Comparison of ENCODE assay signal across 8 cellular contexts in genomic region chr6:8063762-8064637, GRCh38. TPM values are rescaled to one million over a fixed set of nuclear protein-coding genes. Genes with fewer than 3 reads are reported as not detected.
A peak's percentile ranks its signal among the peaks of the same experiment; 100 is the strongest.
DNase-seq lines count a peak whose midpoint lies in the region; ATAC-seq and TF ChIP-seq lines count a peak whose summit lies in the region.

A gene with protein sequence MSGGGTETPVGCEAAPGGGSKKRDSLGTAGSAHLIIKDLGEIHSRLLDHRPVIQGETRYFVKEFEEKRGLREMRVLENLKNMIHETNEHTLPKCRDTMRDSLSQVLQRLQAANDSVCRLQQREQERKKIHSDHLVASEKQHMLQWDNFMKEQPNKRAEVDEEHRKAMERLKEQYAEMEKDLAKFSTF (minus strand): TSS chr6:8064389. CDS start chr6:8064376, 13 bp downstream.

- H3K27me3 ChIP-seq in adipocyte (replicated peaks; ENCODE audit: control insufficient read depth, insufficient read depth, low read length) (no peaks in the 10 kb centered on the region), trophoblast cell (ENCODE audit: insufficient read depth, low read length) (no peaks in the 10 kb centered on the region), transverse colon (no peaks in the 10 kb centered on the region)

- peak; percentile 64 for TF ChIP-seq POLR2A in transverse colon (IDR thresholded peaks at IDR 0.05)

- in situ Hi-C loops in transverse colon (cut with MboI; ENCODE audit: low pct_ligation_motif_present in 1 of 4, low pct_unique_long_range_greater_than_20kb in 1 of 4, low sequenced_read_pairs in 3 of 4): no loop called here

- peak within 1 kb of the TSS; percentile 94 for H3K9ac ChIP-seq in adipocyte (ENCODE audit: low read length)
- H3K9ac ChIP-seq in trophoblast cell (ENCODE audit: low read length): peak within 1 kb of the TSS; percentile 74

- H3K4me2 ChIP-seq in trophoblast cell (ENCODE audit: low read length): peak within 1 kb of the TSS; percentile 93

- H2AK5ac ChIP-seq in trophoblast cell (ENCODE audit: low read length): peak within 1 kb of the TSS; percentile 10

- DNase-seq in NCI-H1436 (lab: John Stamatoyannopoulos, UW): peak; percentile 96
- peak; percentile 95 for DNase-seq in T follicular helper cell (ENCODE audit: low read depth)
- peak; percentile 99 for DNase-seq in adipocyte (ENCODE audit: low read depth)
- DNase-seq in cardiac septum (ENCODE audit: low spot score): peak; percentile 97
- peak; percentile 98 for DNase-seq in trophoblast cell
- DNase-seq in transverse colon: peak; percentile 98

- peak within 1 kb of the TSS; percentile 50 for H2BK120ac ChIP-seq in trophoblast cell (ENCODE audit: insufficient read depth, low read length, poor library complexity)

- no peaks in the 10 kb centered on the region for H3K9me3 ChIP-seq in adipocyte (ENCODE audit: control insufficient read depth, low read length)
- H3K9me3 ChIP-seq in trophoblast cell (ENCODE audit: insufficient read depth, low read depth, low read length): no peaks in the 10 kb centered on the region
- no peaks in the 10 kb centered on the region for H3K9me3 ChIP-seq in transverse colon

- peak within 1 kb of the TSS; percentile 93 for H2AFZ ChIP-seq in trophoblast cell (ENCODE audit: insufficient read depth, low read length, poor library complexity)

- WGBS in trophoblast cell (ENCODE audit: extremely low coverage, insufficient coverage, insufficient read length): no CpG with 5 or more reads among the region's 64 CpGs
- WGBS in transverse colon (ENCODE audit: low coverage in 1 of 2), 2 donors: 0% methylated on average over 55 of the region's 64 CpGs; no CpG with 5 or more reads in 1 of the 2 donors

- H4K12ac ChIP-seq in trophoblast cell (ENCODE audit: low read depth, low read length): peak within 1 kb of the TSS; percentile 37

- no peak within 1 kb of the TSS for H2BK12ac ChIP-seq in trophoblast cell (ENCODE audit: low read length)

- intact Hi-C loops in cardiac septum (cut with DNase I) (loop anchor here (5.0 kb wide), 1 partner anchor 152 kb away; the partner anchor contains the start of gene TXNDC5), transverse colon (cut with DNase I; ENCODE audit: low total_unique reads) (no loop called here)

- peaks cover 6% of the 10 kb centered on the region for H3K79me1 ChIP-seq in trophoblast cell (ENCODE audit: low read length)

- peak; percentile 34 for TF ChIP-seq EP300 in transverse colon (IDR thresholded peaks at IDR 0.05; ENCODE audit: low read depth)

- no peak within 1 kb of the TSS for H3K23ac ChIP-seq in trophoblast cell (ENCODE audit: low read length)

- peak within 1 kb of the TSS; percentile 61 for H2BK5ac ChIP-seq in trophoblast cell (ENCODE audit: low read depth, low read length, poor library complexity)

- H3K4ac ChIP-seq in trophoblast cell (ENCODE audit: low read depth, low read length): peak within 1 kb of the TSS; percentile 50

- peak within 1 kb of the TSS; percentile 44 for H3K18ac ChIP-seq in trophoblast cell (ENCODE audit: low read length)

- H3K36me3 ChIP-seq in adipocyte (ENCODE audit: control insufficient read depth, insufficient read depth, low read length, severe bottlenecking) (peaks cover 11% of the 10 kb centered on the region), trophoblast cell (ENCODE audit: control insufficient read depth in 1 of 2, insufficient read depth in 2 of 2, low read length in 2 of 2) (peaks cover 3% of the 10 kb centered on the region in 2 experiments), transverse colon (no peaks in the 10 kb centered on the region)

- TF ChIP-seq CTCF in GM12875 (IDR thresholded peaks at IDR 0.05; ENCODE audit: borderline replicate concordance, insufficient read depth, low read depth, low read length) (no peak), transverse colon (IDR thresholded peaks at IDR 0.05) (peak in 3 of 5 experiments; percentile 5 to 39 (median 26))

- ATAC-seq in HG02798 (IDR thresholded peaks at IDR 0.05; ENCODE audit: poor library complexity, unreplicated experiment): peak; percentile 87

- H4K91ac ChIP-seq in trophoblast cell (ENCODE audit: low read depth, low read length): peak within 1 kb of the TSS; percentile 87

- peaks cover 6% of the 10 kb centered on the region for H3K4me1 ChIP-seq in adipocyte (ENCODE audit: control insufficient read depth, insufficient read depth, low read length)
- H3K4me1 ChIP-seq in trophoblast cell (ENCODE audit: control insufficient read depth in 1 of 2, insufficient read depth in 2 of 2, low read length in 2 of 2): no peaks in the 10 kb centered on the region
- peaks cover 0 to 16% (median 10%) of the 10 kb centered on the region in 4 donors for H3K4me1 ChIP-seq in transverse colon

- H3K4me3 ChIP-seq in GM12875 (ENCODE audit: low read depth, low read length): peak within 1 kb of the TSS; percentile 68
- peak within 1 kb of the TSS; percentile 96 for H3K4me3 ChIP-seq in adipocyte (ENCODE audit: low read length)
- peak within 1 kb of the TSS; percentile 88 for H3K4me3 ChIP-seq in trophoblast cell (ENCODE audit: low read depth, low read length)
- H3K4me3 ChIP-seq in transverse colon: peak within 1 kb of the TSS; percentile 78 to 89 (median 82)

- peak within 1 kb of the TSS; percentile 69 for H3K14ac ChIP-seq in trophoblast cell (ENCODE audit: low read length)

- peaks cover 5% of the 10 kb centered on the region for H3K79me2 ChIP-seq in trophoblast cell (ENCODE audit: control insufficient read depth, insufficient read depth, low read length, poor library complexity)

- H4K8ac ChIP-seq in trophoblast cell (ENCODE audit: low read depth, low read length): peak within 1 kb of the TSS; percentile 92

- H3K27ac ChIP-seq in trophoblast cell (ENCODE audit: low read depth, low read length) (peak within 1 kb of the TSS; percentile 51), transverse colon (peak within 1 kb of the TSS; percentile 88 to 93 (median 89))

RNA-seq across cellular contexts. Expression of the gene that starts here (rescaled TPM):
- total RNA-seq in cardiac septum: 10.8 TPM
- 8.7 and 9.6 TPM in 2 replicates for polyA plus RNA-seq in trophoblast cell (2013)
- total RNA-seq in transverse colon: 10 to 100 TPM in 2 of 4 donors, 1 to 10 TPM in 2; 2.0 to 12.7 (median 10.3) TPM

Comparison
In these comparisons a context has a peak if more than half of its experiments do, and no peak if none do; other contexts are left out.
1. Peak in every context shown above with its lines: DNase-seq, ATAC-seq, H3K4me3 ChIP-seq and H3K27ac ChIP-seq.